In genomic region chr13:94987081-94987480, GRCh38 we compare ENCODE assay signal across 20 cellular contexts.
A peak's percentile ranks its signal among the peaks of the same experiment; 100 is the strongest.
DNase-seq lines count a peak whose midpoint lies in the region; ATAC-seq and TF ChIP-seq lines count a peak whose summit lies in the region.
"Had no signal": no experiment of that assay in that cellular context is flagged by ENCODE, and none has a peak within 500 bp of the region (broad histone marks: within the 10 kb centered on the region; RNA-seq: fewer than 3 reads in every experiment).

No MANE protein-coding gene starts in this region.

- TF ChIP-seq CTCF in cardiac fibroblast (IDR thresholded peaks at IDR 0.05; ENCODE audit: low read depth, low read length) (no peak), fibroblast of pulmonary artery (IDR thresholded peaks at IDR 0.05; ENCODE audit: low read length, missing control alignments) (no peak)
- no peak for TF ChIP-seq CTCF in CD4-positive, alpha-beta T cell (IDR thresholded peaks at IDR 0.05)

- no peaks in the 10 kb centered on the region for H3K36me3 Mint-ChIP-seq in CD4-positive, alpha-beta T cell (ENCODE audit: low read depth)
- H3K36me3 Mint-ChIP-seq: CD4-positive, CD25-positive, alpha-beta regulatory T cell; CD8-positive, alpha-beta memory T cell had no signal

- no peaks in the 10 kb centered on the region for H3K9me3 Mint-ChIP-seq in CD4-positive, alpha-beta T cell
- H3K9me3 Mint-ChIP-seq: CD8-positive, alpha-beta memory T cell; HFFc6 had no signal

- H3K27ac ChIP-seq in CD4-positive, alpha-beta T cell (ENCODE audit: low read depth, low read length) = no peak overlapping the region
- H3K27ac ChIP-seq: 22Rv1, BLaER1, C4-2B had no signal

- CTCF ChIA-PET in CD4-positive, alpha-beta T cell (lab: Charles Lee) = no interaction called here

- no peak for ATAC-seq in CD4-positive, alpha-beta T cell (ENCODE audit: poor library complexity)

- H3K27ac Mint-ChIP-seq in CD4-positive, alpha-beta T cell = no peak overlapping the region
- H3K27ac Mint-ChIP-seq: B cell; CD4-positive, CD25-positive, alpha-beta regulatory T cell; CD8-positive, alpha-beta memory T cell; HFFc6 had no signal

- no peak overlapping the region for H3K4me3 ChIP-seq in cardiac fibroblast (replicated peaks in 1 of 2; ENCODE audit: low read depth in 2 of 2, low read length in 2 of 2)
- no peak overlapping the region for H3K4me3 ChIP-seq in fibroblast of pulmonary artery (replicated peaks; ENCODE audit: low read depth, low read length)
- H3K4me3 ChIP-seq: BLaER1, HAP-1 had no signal

- DNase-seq in NCI-H748 (lab: John Stamatoyannopoulos, UW; ENCODE audit: unreplicated experiment) (peak; percentile 14), NCI-H748 treated with DMSO at 0.1 percent for 48 hours (lab: John Stamatoyannopoulos, UW) (no peak), cardiac fibroblast (ENCODE audit: low read depth in 2 of 2) (peak; percentile 51 to 52), fibroblast of pulmonary artery (ENCODE audit: low read depth) (peak; percentile 63), hypothalamus (lab: John Stamatoyannopoulos, UW) (no peak)
- DNase-seq in stimulated activated CD4-positive, alpha-beta T cell treated with anti-CD3 and anti-CD28 coated beads, Interleukin-2, amount 100 ng/mL, for 48 hours = no peak
- no peak for DNase-seq in CD4-positive, alpha-beta T cell
- DNase-seq: CD4-positive, CD25-positive, alpha-beta regulatory T cell; CD8-positive, alpha-beta memory T cell; DMS 273 treated with DMSO at 0.1 percent for 48 hours; DMS79; EL; GF-D8; GOT3 had no signal

- H3K9me3 ChIP-seq in CD4-positive, alpha-beta T cell (ENCODE audit: control insufficient read depth, low read length) = no peaks in the 10 kb centered on the region
- H3K9me3 ChIP-seq: BLaER1, HAP-1 had no signal

- H3K27me3 ChIP-seq in CD4-positive, alpha-beta T cell (ENCODE audit: control insufficient read depth, insufficient read depth, low read length) = peaks cover 4% of the 10 kb centered on the region
- H3K27me3 ChIP-seq: BLaER1 had no signal

- POLR2A ChIA-PET in CD4-positive, alpha-beta T cell (lab: Charles Lee) = no interaction called here

- no peak overlapping the region for H3K4me3 Mint-ChIP-seq in CD4-positive, alpha-beta T cell
- H3K4me3 Mint-ChIP-seq: B cell; CD4-positive, CD25-positive, alpha-beta regulatory T cell; CD8-positive, alpha-beta memory T cell; HFFc6 had no signal

- no peaks in the 10 kb centered on the region for H3K4me1 Mint-ChIP-seq in CD4-positive, alpha-beta T cell (ENCODE audit: low read depth)
- H3K4me1 Mint-ChIP-seq: B cell; CD8-positive, alpha-beta memory T cell had no signal

- intact Hi-C loops in CD4-positive, alpha-beta T cell (cut with DNase I, micrococcal nuclease) = no loop called here

- H3K27me3 Mint-ChIP-seq in CD4-positive, alpha-beta T cell = peaks cover 21% of the 10 kb centered on the region

Comparison
In these comparisons a context has a peak if more than half of its experiments do, and no peak if none do; other contexts are left out.
1. DNase-seq: peak in NCI-H748 (single experiment), cardiac fibroblast (2 of 2) and fibroblast of pulmonary artery (single experiment); none in NCI-H748 treated with DMSO at 0.1 percent for 48 hours (single experiment), stimulated activated CD4-positive, alpha-beta T cell treated with anti-CD3 and anti-CD28 coated beads, Interleukin-2, amount 100 ng/mL, for 48 hours (0 of 2), CD4-positive, alpha-beta T cell (0 of 10) and hypothalamus (0 of 51).